ENCODE assay signal across 33 cellular contexts in genomic region chr2:19434413-19434812, GRCh38.
"Had no signal": no experiment of that assay in that cellular context is flagged by ENCODE, and none has a peak within 500 bp of the region (broad histone marks: within the 10 kb centered on the region; RNA-seq: fewer than 3 reads in every experiment).

No MANE protein-coding gene starts in this region.

- DNase-seq: Karpas-422, Kasumi-1, MG63, MM.1S, MV-4-11, NCI-H1048, NCI-H1092, NCI-H1092 treated with DMSO at 0.1 percent for 48 hours, NCI-H1105, NCI-H1105 treated with DMSO at 0.1 percent for 48 hours, NCI-H1417, NCI-H1417 treated with DMSO at 0.1 percent for 48 hours, NCI-H1436, NCI-H1436 treated with DMSO at 0.1 percent for 48 hours, NCI-H146, NCI-H1694, NCI-H1694 treated with DMSO at 0.1 percent for 48 hours, NCI-H187, NCI-H187 treated with DMSO at 0.1 percent for 48 hours, NCI-H1930, NCI-H2029, NCI-H2029 treated with DMSO at 0.1 percent for 48 hours, NCI-H2081, NCI-H2081 treated with DMSO at 0.1 percent for 48 hours, NCI-H2171, NCI-H2171 treated with DMSO at 0.1 percent for 48 hours, NCI-H2227 treated with DMSO at 0.1 percent for 48 hours, NCI-H226, NCI-H345, NCI-H446, NCI-H446 treated with DMSO at 0.1 percent for 48 hours, NCI-H510A, NCI-H510A treated with DMSO at 0.1 percent for 48 hours had no signal
